ENCODE assay signal across 1 cellular context in genomic region chr3:42735021-42735420, GRCh38.
TF ChIP-seq lines count a peak whose summit lies in the region.

No MANE protein-coding gene starts in this region.

TF ChIP-seq in WTC11, 78 proteins besides CTCF, POLR2A, EP300 and RAD21 (continued from another document):
- TF ChIP-seq USF2 (CRISPR knock-in tag; IDR thresholded peaks at IDR 0.05) (peak; percentile 35), MXD4 (CRISPR knock-in tag; IDR thresholded peaks at IDR 0.05; ENCODE audit: borderline replicate concordance) (no peak), TEAD4 (CRISPR knock-in tag; IDR thresholded peaks at IDR 0.05) (no peak)
